In the genomic region with DNA sequence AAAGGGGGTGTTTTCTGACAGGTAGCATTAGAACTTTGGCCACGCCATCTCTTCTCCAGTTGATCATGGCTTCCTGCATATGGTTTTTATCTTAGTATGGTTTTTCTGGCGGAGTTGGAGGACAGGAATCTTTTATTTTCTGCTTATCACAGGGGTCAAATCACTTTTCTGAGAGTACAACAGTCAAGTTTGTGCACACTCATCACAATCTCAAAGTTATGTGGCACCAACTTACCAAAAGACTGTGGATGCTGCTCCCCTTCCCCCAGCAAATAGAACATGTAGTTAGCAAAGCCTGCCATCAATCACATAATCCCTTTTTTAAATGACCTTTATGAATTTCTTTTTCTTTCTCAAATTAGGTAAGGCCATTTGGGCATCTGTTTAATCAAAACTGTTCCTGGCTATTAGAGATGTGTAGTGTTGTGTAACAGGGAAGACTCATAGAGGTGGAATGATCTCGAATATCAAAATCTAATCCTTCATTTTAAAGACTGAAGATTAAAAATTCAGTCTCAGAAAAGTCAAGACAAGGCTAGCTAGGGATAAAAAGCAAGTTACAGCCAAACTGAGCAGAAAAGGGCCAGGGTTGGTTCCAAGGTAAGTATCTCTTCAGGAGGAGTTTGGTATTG, we compare ENCODE assay signal across 1 cellular context.
TF ChIP-seq lines count a peak whose summit lies in the region.

No MANE protein-coding gene starts in this region.

TF ChIP-seq in IMR-90, 13 proteins besides CTCF, POLR2A, EP300 and RAD21 (continued from another document):
- TF ChIP-seq, protein P1, sequence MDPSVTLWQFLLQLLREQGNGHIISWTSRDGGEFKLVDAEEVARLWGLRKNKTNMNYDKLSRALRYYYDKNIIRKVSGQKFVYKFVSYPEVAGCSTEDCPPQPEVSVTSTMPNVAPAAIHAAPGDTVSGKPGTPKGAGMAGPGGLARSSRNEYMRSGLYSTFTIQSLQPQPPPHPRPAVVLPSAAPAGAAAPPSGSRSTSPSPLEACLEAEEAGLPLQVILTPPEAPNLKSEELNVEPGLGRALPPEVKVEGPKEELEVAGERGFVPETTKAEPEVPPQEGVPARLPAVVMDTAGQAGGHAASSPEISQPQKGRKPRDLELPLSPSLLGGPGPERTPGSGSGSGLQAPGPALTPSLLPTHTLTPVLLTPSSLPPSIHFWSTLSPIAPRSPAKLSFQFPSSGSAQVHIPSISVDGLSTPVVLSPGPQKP (IDR thresholded peaks at IDR 0.05; ENCODE audit: borderline replicate concordance, low read depth, low read length), result no peak
